ENCODE assay signal across 7 cellular contexts in genomic region chr14:41607119-41607785, GRCh38. TPM values are rescaled to one million over a fixed set of nuclear protein-coding genes. Genes with fewer than 3 reads are reported as not detected.
DNase-seq lines count a peak whose midpoint lies in the region; ATAC-seq and TF ChIP-seq lines count a peak whose summit lies in the region.

No MANE protein-coding gene starts in this region.

- peaks cover 3% of the 10 kb centered on the region for H3K79me2 ChIP-seq in neural cell (replicated peaks; ENCODE audit: insufficient read depth, low read length)

- ATAC-seq in HG03378 (IDR thresholded peaks at IDR 0.05; ENCODE audit: unreplicated experiment) (no peak), HG03097 (IDR thresholded peaks at IDR 0.05; ENCODE audit: low FRiP score, unreplicated experiment) (no peak), HG03469 (IDR thresholded peaks at IDR 0.05; ENCODE audit: unreplicated experiment) (no peak)

- H3K9me3 ChIP-seq in endocrine pancreas (ENCODE audit: control insufficient read depth, low read length): no peaks in the 10 kb centered on the region
- no peaks in the 10 kb centered on the region for H3K9me3 ChIP-seq in neural cell (ENCODE audit: low read length)

- TF ChIP-seq CTCF in HFF-Myc (IDR thresholded peaks at IDR 0.05; ENCODE audit: low read depth, low read length, missing control alignments) (no peak), neural cell (IDR thresholded peaks at IDR 0.05; ENCODE audit: poor library complexity, severe bottlenecking) (peak; percentile 1)

- no peaks in the 10 kb centered on the region for H3K9me2 ChIP-seq in neural cell (ENCODE audit: insufficient read depth, low read length)

- no peak for TF ChIP-seq RAD21 in neural cell (conservative IDR thresholded peaks at IDR 0.05)

- peaks cover 5% of the 10 kb centered on the region for H3F3A ChIP-seq in neural cell (ENCODE audit: insufficient read depth, low read length, poor library complexity, severe bottlenecking)

- H3K27ac ChIP-seq in neural cell (ENCODE audit: low read length): peak overlapping the region; percentile 68

- H3K4me3 ChIP-seq in HFF-Myc (replicated peaks; ENCODE audit: low read depth, low read length) (peak overlapping the region; percentile 47), endocrine pancreas (ENCODE audit: control insufficient read depth, insufficient read depth, low read length) (peak overlapping the region; percentile 46), neural cell (ENCODE audit: low read length) (peak overlapping the region; percentile 84)

- no peak for DNase-seq in HFF-Myc (ENCODE audit: extremely low read depth, low read depth)
- DNase-seq in NCI-H69 (lab: John Stamatoyannopoulos, UW): peak; percentile 56

- H3K36me3 ChIP-seq in endocrine pancreas (ENCODE audit: control insufficient read depth, insufficient read depth, low read length): no peaks in the 10 kb centered on the region
- no peaks in the 10 kb centered on the region for H3K36me3 ChIP-seq in neural cell (ENCODE audit: insufficient read depth, low read length)

- H2AFZ ChIP-seq in neural cell (ENCODE audit: low read depth, low read length): peak overlapping the region; percentile 49

- peak overlapping the region; percentile 99 for H3K4me2 ChIP-seq in neural cell (ENCODE audit: low read length)

- H3K9ac ChIP-seq in endocrine pancreas (ENCODE audit: control insufficient read depth, insufficient read depth, low read length) (no peak overlapping the region), neural cell (ENCODE audit: low read length) (peak overlapping the region; percentile 73)

- H4K20me1 ChIP-seq in neural cell (ENCODE audit: insufficient read depth): no peaks in the 10 kb centered on the region

- peaks cover 27% of the 10 kb centered on the region for H3K27me3 ChIP-seq in endocrine pancreas (ENCODE audit: control insufficient read depth, insufficient read depth, low read length)
- H3K27me3 ChIP-seq in neural cell (ENCODE audit: insufficient read depth, low read depth, low read length): peaks cover 56% of the 10 kb centered on the region

- TF ChIP-seq EP300 in neural cell (conservative IDR thresholded peaks at IDR 0.05; ENCODE audit: poor library complexity, severe bottlenecking): no peak

- peaks cover 4% of the 10 kb centered on the region for H3K4me1 ChIP-seq in endocrine pancreas (ENCODE audit: control insufficient read depth, insufficient read depth, low read length)

TF ChIP-seq in neural cell, 6 proteins besides CTCF, POLR2A, EP300 and RAD21:
- TF ChIP-seq SMC3 (conservative IDR thresholded peaks at IDR 0.05; ENCODE audit: poor library complexity): no peak
- peak; percentile 34 for TF ChIP-seq MXI1 (conservative IDR thresholded peaks at IDR 0.05; ENCODE audit: poor library complexity, severe bottlenecking)

RNA-seq across cellular contexts. Expression of gene LRFN5, which starts 0.6 kb away (rescaled TPM):
- 21.8 and 24.5 TPM in 2 replicates for polyA plus RNA-seq in neural cell
- polyA minus RNA-seq in neural cell: 90.3 and 106 TPM in 2 replicates
